Comparison of ENCODE assay signal across 19 cellular contexts in the genomic region with DNA sequence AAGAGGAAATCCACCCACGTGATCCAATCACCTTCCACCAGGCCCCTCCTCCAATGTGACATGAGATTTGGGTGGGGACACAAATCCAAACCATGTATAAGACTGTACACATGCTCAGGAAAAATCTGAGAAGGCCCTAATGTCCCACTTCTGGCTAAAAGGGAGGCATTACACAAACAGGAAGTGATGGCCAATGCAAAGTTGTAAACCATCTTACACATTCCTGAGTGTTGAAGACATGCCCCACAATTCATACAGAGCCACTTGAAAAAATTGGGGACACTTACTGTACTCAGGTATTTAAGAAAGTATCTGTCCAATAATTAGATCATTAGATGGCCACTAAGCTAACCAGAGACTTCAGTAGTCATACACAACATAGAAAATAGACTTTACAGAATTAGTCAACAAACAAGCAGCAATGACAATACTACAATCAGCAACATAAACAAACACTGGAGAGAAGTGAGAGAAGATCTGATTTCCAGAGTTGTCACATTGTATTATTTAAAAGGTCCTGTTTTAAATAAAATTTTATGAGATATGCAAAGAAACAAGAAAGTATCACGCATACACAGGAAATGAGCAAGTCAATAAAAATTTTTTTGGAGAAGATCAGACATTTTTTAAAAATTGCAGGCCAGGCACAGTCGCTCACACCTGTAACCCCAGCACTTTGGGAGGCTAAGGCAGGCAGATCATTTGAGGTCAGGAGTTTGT.
"Had no signal": no experiment of that assay in that cellular context is flagged by ENCODE, and none has a peak within 500 bp of the region (broad histone marks: within the 10 kb centered on the region; RNA-seq: fewer than 3 reads in every experiment).

No MANE protein-coding gene starts in this region.

- H3K36me3 ChIP-seq: brain microvascular endothelial cell, left ventricle myocardium inferior, vagina, WERI-Rb-1 had no signal

- DNase-seq: activated CD4-positive, alpha-beta T cell treated with anti-CD3 and anti-CD28 coated beads, Interleukin-2, amount 10 ng/mL, durations not matched to agents 7 days and 5 days; activated CD4-positive, CD25-positive, alpha-beta regulatory T cell treated with anti-CD3 and anti-CD28 coated beads, Interleukin-2, amount 50 U/mL, for 72 hours; activated CD8-positive, alpha-beta T cell treated with anti-CD3 and anti-CD28 coated beads, Interleukin-2, amount 10 ng/mL, durations not matched to agents 7 days and 5 days; activated gamma-delta T cell treated with Interleukin-2 at 50 U/mL for 16 hours; activated T-cell treated with anti-CD3 and anti-CD28 coated beads, Interleukin-2, amount 50 U/mL, for 1 hour; aorta; brain microvascular endothelial cell; central memory CD4-positive, alpha-beta T cell; effector memory CD4-positive, alpha-beta T cell; hippocampal formation; islet precursor cell; left ventricle myocardium inferior; midbrain; natural killer cell; stimulated activated CD4-positive, alpha-beta T cell treated with anti-CD3 and anti-CD28 coated beads, Interleukin-4, amount 100 ng/mL, for 1 hour; stimulated activated naive CD4-positive, alpha-beta T cell; testis; WERI-Rb-1 had no signal

- H3K27ac ChIP-seq: brain microvascular endothelial cell, left ventricle myocardium inferior, testis, vagina, WERI-Rb-1 had no signal

- H3K4me3 ChIP-seq: left ventricle myocardium inferior, testis, vagina had no signal

- H3K4me1 ChIP-seq: left ventricle myocardium inferior, testis, vagina had no signal

- H3K9me3 ChIP-seq: testis, vagina had no signal

- ATAC-seq: activated CD8-positive, alpha-beta T cell treated with anti-CD3 and anti-CD28 coated beads, Interleukin-2, amount 10 ng/mL, durations not matched to agents 7 days and 5 days; natural killer cell had no signal

- H3K27me3 ChIP-seq: brain microvascular endothelial cell, testis, vagina had no signal
